In genomic region chr2:120344214-120344990, GRCh38 we compare ENCODE assay signal across 9 cellular contexts. TPM values are rescaled to one million over a fixed set of nuclear protein-coding genes. Genes with fewer than 3 reads are reported as not detected.
DNase-seq lines count a peak whose midpoint lies in the region; ATAC-seq and TF ChIP-seq lines count a peak whose summit lies in the region.
"Had no signal": no experiment of that assay in that cellular context is flagged by ENCODE, and none has a peak within 500 bp of the region (broad histone marks: within the 10 kb centered on the region; RNA-seq: fewer than 3 reads in every experiment).

No MANE protein-coding gene starts in this region.

- H3K36me3 ChIP-seq in esophagus (ENCODE audit: control insufficient read depth in 2 of 2, insufficient read depth in 2 of 2, low read length in 1 of 2) = no peaks in the 10 kb centered on the region

- H3K36me3 Mint-ChIP-seq in immature natural killer cell = no peaks in the 10 kb centered on the region

- WGBS in esophagus, 2 donors = 3% methylated on average over 61 to 79 of the region's 79 CpGs

- no peaks in the 10 kb centered on the region for H3K9me3 Mint-ChIP-seq in immature natural killer cell

- no peak overlapping the region for H3K27ac Mint-ChIP-seq in immature natural killer cell

- H3K4me3 ChIP-seq in esophagus (ENCODE audit: low read depth in 1 of 2, low read length in 2 of 2) = peak overlapping the region; percentile 48 to 63
- H3K4me3 ChIP-seq: K562 had no signal

- peaks cover 0 to 19% of the 10 kb centered on the region in 2 donors for H3K27me3 ChIP-seq in esophagus (ENCODE audit: control insufficient read depth in 1 of 2, insufficient read depth in 2 of 2, low read length in 2 of 2)

- no peak overlapping the region for H3K27ac ChIP-seq in esophagus (ENCODE audit: low read depth in 2 of 2, low read length in 1 of 2)

- TF ChIP-seq CTCF in omental fat pad (IDR thresholded peaks at IDR 0.05) = no peak
- TF ChIP-seq CTCF in GM13976 (IDR thresholded peaks at IDR 0.05; ENCODE audit: borderline replicate concordance, control extremely low read depth, extremely low read depth, insufficient read depth, missing control alignments) = no peak

- peak; percentile 19 for ATAC-seq in omental fat pad (ENCODE audit: low FRiP score)
- ATAC-seq in GM19397 (IDR thresholded peaks at IDR 0.05; ENCODE audit: unreplicated experiment) = no peak

- DNase-seq in D341Med (ENCODE audit: low spot score) = peak; percentile 68
- peak; percentile 26 for DNase-seq in NCI-H510A treated with DMSO at 0.1 percent for 48 hours (lab: John Stamatoyannopoulos, UW)
- no peak for DNase-seq in omental fat pad (ENCODE audit: low spot score)
- no peak for DNase-seq in central memory CD4-positive, alpha-beta T cell
- DNase-seq in GM13976 (ENCODE audit: low spot score) = no peak
- DNase-seq in immature natural killer cell = no peak

- H3K9me3 ChIP-seq in esophagus (ENCODE audit: control insufficient read depth in 2 of 2, insufficient read depth in 1 of 2, low read depth in 1 of 2, low read length in 1 of 2) = no peaks in the 10 kb centered on the region

- peak overlapping the region in 2 of 5 donors; percentile 32 to 63 for H3K4me3 Mint-ChIP-seq in immature natural killer cell

- peaks cover 18 to 21% of the 10 kb centered on the region in 2 donors for H3K4me1 Mint-ChIP-seq in immature natural killer cell

- H3K4me1 ChIP-seq in esophagus (ENCODE audit: control insufficient read depth in 2 of 2, insufficient read depth in 2 of 2, low read length in 1 of 2) = peaks cover 4 to 12% of the 10 kb centered on the region in 2 donors

- in situ Hi-C loops in GM13976 (cut with MboI; ENCODE audit: low sequenced_read_pairs, unreplicated experiment) = no loop called here

- H3K27me3 Mint-ChIP-seq in immature natural killer cell (ENCODE audit: low read depth in 3 of 3) = peaks cover 22 to 33% (median 29%) of the 10 kb centered on the region in 3 donors

RNA-seq across cellular contexts. Expression of gene INHBB, which starts 1.5 kb away (rescaled TPM):
- polyA plus RNA-seq in esophagus = 1 to 10 TPM in 1 of 2 donors, under 1 TPM in 1; 0.51 to 1.6 TPM
- 10 to 100 TPM in 3 of 4 donors, 1 to 10 TPM in 1; 6.7 to 59.8 (median 28.6) TPM for total RNA-seq in omental fat pad
- not detected for polyA plus RNA-seq in immature natural killer cell
- total RNA-seq: K562 had no signal
- polyA plus RNA-seq: K562 had no signal

Comparison
In these comparisons a context has a peak if more than half of its experiments do, and no peak if none do; other contexts are left out.
1. DNase-seq: peak in D341Med (single experiment) and NCI-H510A treated with DMSO at 0.1 percent for 48 hours (single experiment); none in omental fat pad (single experiment), central memory CD4-positive, alpha-beta T cell (single experiment), GM13976 (single experiment) and immature natural killer cell (0 of 3).